Comparison of ENCODE assay signal across 8 cellular contexts in the genomic region with DNA sequence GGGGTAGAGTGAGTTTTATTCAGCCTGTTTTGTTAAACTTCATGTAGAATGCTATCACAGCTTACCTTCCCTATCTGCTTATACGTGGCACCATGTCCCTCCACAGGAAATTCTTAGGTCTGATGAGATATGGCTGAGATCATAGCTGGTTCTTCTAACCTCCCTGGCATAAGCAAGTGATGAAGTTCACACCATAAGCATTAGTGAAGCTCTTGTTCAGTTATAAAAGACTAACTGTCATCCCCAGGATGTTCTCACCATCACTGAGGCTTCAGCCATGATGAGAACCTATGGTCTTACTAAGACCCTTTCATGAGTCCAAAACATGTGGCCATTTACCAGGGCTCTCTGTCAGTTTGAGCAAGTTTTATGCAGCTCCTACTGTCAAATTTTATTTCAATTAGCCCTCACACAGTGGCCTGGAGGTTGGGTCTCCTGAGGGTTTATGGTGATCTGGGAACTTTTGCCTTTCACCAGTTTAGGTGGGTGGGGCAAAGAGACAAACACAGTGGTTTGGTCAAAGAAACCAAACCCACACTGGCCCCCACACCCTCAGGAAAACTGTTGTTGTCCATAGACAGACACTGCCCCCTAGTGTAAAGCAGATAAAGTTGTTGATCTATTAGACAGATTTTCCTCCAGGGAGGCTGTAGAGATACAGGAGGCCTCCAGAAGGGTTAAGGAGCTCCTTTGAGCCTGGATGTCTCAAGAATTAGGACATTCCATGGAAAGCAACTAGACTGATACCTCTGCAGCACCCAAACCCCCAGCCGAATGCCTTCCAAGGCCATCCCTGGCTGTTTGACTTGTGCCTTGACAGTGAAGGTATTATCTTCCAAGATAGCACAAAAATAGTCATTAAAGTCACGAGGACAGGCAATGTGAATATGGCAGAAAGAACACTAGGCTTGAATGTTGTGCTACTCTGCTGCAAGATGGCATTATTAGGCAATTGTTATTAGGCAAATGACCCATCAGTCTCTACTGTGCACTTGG. TPM values are rescaled to one million over a fixed set of nuclear protein-coding genes. Genes with fewer than 3 reads are reported as not detected.
DNase-seq lines count a peak whose midpoint lies in the region; ATAC-seq and TF ChIP-seq lines count a peak whose summit lies in the region.

No MANE protein-coding gene starts in this region.

- H3K27me3 ChIP-seq in A673 (replicated peaks; ENCODE audit: insufficient read depth, low read depth, low read length, poor library complexity) = no peaks in the 10 kb centered on the region

- CTCF ChIA-PET in A673 (lab: Charles Lee) = interaction anchor here (0.5 to 1.3 kb wide), 5 partner anchors 104 to 210 kb away, joined by 3 to 6 read pairs (median 3); no protein-coding TSS in a partner anchor
- CTCF ChIA-PET in GM10248 (lab: Yijun Ruan, JAX) = interaction anchor here (0.7 to 3.3 kb wide), 32 partner anchors 9 to 518 kb away, joined by 3 to 37 read pairs (median 4); no protein-coding TSS in a partner anchor

- H3K4me1 Mint-ChIP-seq in nephron progenitor cell = peaks cover 9% of the 10 kb centered on the region

- POLR2A ChIA-PET in A673 (lab: Charles Lee; ENCODE audit: low non-redundant PET) (no interaction called here), GM10248 (lab: Yijun Ruan, JAX) (no interaction called here)

- H3K9me3 ChIP-seq in A673 (ENCODE audit: low read depth, low read length, poor library complexity, severe bottlenecking) = no peaks in the 10 kb centered on the region

- no peaks in the 10 kb centered on the region for H3K9me3 Mint-ChIP-seq in nephron progenitor cell

- no peak for ATAC-seq in activated CD4-positive, CD25-positive, alpha-beta regulatory T cell treated with anti-CD3 and anti-CD28 coated beads, Interleukin-2, amount 50 U/mL, for 24 hours
- ATAC-seq in GM21619 (IDR thresholded peaks at IDR 0.05; ENCODE audit: unreplicated experiment) = no peak

- H3K27ac ChIP-seq in A673 (ENCODE audit: low read depth, low read length, poor library complexity, severe bottlenecking) = no peak overlapping the region

- no peak overlapping the region for H3K4me3 Mint-ChIP-seq in nephron progenitor cell

- no peak overlapping the region for H3K27ac Mint-ChIP-seq in nephron progenitor cell

- H3K36me3 Mint-ChIP-seq in nephron progenitor cell (ENCODE audit: low read depth) = no peaks in the 10 kb centered on the region

- H3K36me3 ChIP-seq in A673 (ENCODE audit: insufficient read depth, low read length, poor library complexity, severe bottlenecking) = no peaks in the 10 kb centered on the region

- BruUV-seq in A673 (replicated peaks; lab: Mats Ljungman, UMichigan) = no TSS peak

- H3K27me3 Mint-ChIP-seq in nephron progenitor cell (ENCODE audit: low read depth, poor library complexity) = peaks cover 9% of the 10 kb centered on the region

- no peak overlapping the region for H3K4me3 ChIP-seq in A673 (ENCODE audit: low read depth, low read length, poor library complexity, severe bottlenecking)

- no peaks in the 10 kb centered on the region for H3K4me1 ChIP-seq in A673 (ENCODE audit: insufficient read depth, low read length, poor library complexity, severe bottlenecking)

- intact Hi-C loops in A673 (cut with micrococcal nuclease; ENCODE audit: unreplicated experiment) = loop anchor here (1.0 to 5.0 kb wide), 3 partner anchors 174 to 369 kb away; no protein-coding TSS in a partner anchor

- TF ChIP-seq CTCF in A673 (conservative IDR thresholded peaks at IDR 0.05; ENCODE audit: low read depth, low read length) (peak; percentile 82), GM10248 (IDR thresholded peaks at IDR 0.05; ENCODE audit: control extremely low read depth, extremely low read depth, low read depth, missing control alignments) (peak; percentile 58), nephron progenitor cell (IDR thresholded peaks at IDR 0.05) (peak; percentile 74)

- DNase-seq in A673 (ENCODE audit: low spot score) (peak; percentile 70), GM10248 (ENCODE audit: extremely low spot score) (peak; percentile 51), LHCN-M2 (ENCODE audit: low read depth) (peak; percentile 71), SKM-1 treated with dmso at 0.1 percent for 144 hours (lab: John Stamatoyannopoulos, UW; ENCODE audit: unreplicated experiment) (peak; percentile 41), fibroblast of gingiva (ENCODE audit: low read depth) (peak; percentile 39), nephron progenitor cell (peak; percentile 39)

RNA-seq across cellular contexts. Expression of a gene that starts 5.0 kb away (rescaled TPM):
- total RNA-seq in A673 (2021) = 0.39 and 0.52 TPM in 2 replicates
- 3.4 and 4.6 TPM in 2 replicates for total RNA-seq in LHCN-M2 (2014; rRNA removed)
- polyA plus RNA-seq in LHCN-M2 (2012) = 1.5 TPM
